Comparison of ENCODE assay signal across 1 cellular context in the genomic region with DNA sequence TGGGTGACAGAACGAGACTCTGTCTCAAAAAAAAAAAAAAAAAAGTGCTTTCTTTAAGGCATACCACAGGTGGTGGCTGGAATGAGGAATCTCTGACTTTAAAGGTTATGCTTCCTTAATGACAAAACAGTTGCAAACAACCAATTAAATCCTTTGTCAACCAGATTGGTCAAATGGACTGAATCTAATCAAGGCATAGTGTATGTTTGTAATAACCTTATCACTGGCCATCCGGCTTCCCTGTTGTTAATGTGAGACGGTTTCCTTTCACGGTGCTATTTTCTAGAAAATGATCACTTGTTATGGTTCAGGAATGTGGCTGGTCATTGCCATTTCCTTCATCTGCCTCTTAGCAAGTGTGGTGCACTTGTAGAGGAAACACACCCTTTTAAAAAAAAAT.
TF ChIP-seq lines count a peak whose summit lies in the region.

No MANE protein-coding gene starts in this region.

TF ChIP-seq in K562, 482 proteins besides CTCF, POLR2A, EP300 and RAD21 (continued from another document):
- TF ChIP-seq CC2D1A (IDR thresholded peaks at IDR 0.05) (peak; percentile 49; the same call in 1 of the 2 replicates), NFIC (IDR thresholded peaks at IDR 0.05) (0 out of 2 replicates have a peak, but pooled peaks have one; percentile 11), IFI16 (CRISPR knock-in tag; IDR thresholded peaks at IDR 0.05) (no peak), ZNF174 (CRISPR knock-in tag; IDR thresholded peaks at IDR 0.05) (no peak), CBX1 (IDR thresholded peaks at IDR 0.05; ENCODE audit: low read depth) (no peak), CBFA2T3 (IDR thresholded peaks at IDR 0.05) (peak; percentile 82), MAFK (IDR thresholded peaks at IDR 0.05; ENCODE audit: low read length) (no peak), TEAD2 (tag; IDR thresholded peaks at IDR 0.05) (peak; percentile 63), SMARCA4 (IDR thresholded peaks at IDR 0.05) (peak; percentile 49; the same call in 1 of the 2 replicates), TAL1 (IDR thresholded peaks at IDR 0.05) (peak; percentile 62; the same call in 1 of the 2 replicates), TCF3 (CRISPR knock-in tag; IDR thresholded peaks at IDR 0.05) (peak; percentile 67; the same call in 1 of the 2 replicates), NFE2 (IDR thresholded peaks at IDR 0.05; ENCODE audit: low read depth) (0 out of 2 replicates have a peak, but pooled peaks have one; percentile 32), ETV1 (tag; conservative IDR thresholded peaks at IDR 0.05; ENCODE audit: low read depth) (peak; percentile 47; the same call in 1 of the 2 replicates), GTF2A2 (tag; IDR thresholded peaks at IDR 0.05) (no peak), RB1 (IDR thresholded peaks at IDR 0.05; ENCODE audit: low read depth) (no peak), CBFA2T2 (conservative IDR thresholded peaks at IDR 0.05) (peak; percentile 61), SMAD4 (CRISPR knock-in tag; conservative IDR thresholded peaks at IDR 0.05) (0 out of 2 replicates have a peak, but pooled peaks have one; percentile 46), HDAC1 (IDR thresholded peaks at IDR 0.05) (peak in 1 of 2 experiments; percentile 39; a peak in 1 of 4 replicates), RNF2 (IDR thresholded peaks at IDR 0.05) (no peak), ARID1B (IDR thresholded peaks at IDR 0.05) (peak; percentile 70), KDM1A (IDR thresholded peaks at IDR 0.05) (peak; percentile 69 to 74; a peak in 3 of 4 replicates), TEAD4 (IDR thresholded peaks at IDR 0.05; ENCODE audit: low read length) (peak; percentile 77), TEAD4 (CRISPR knock-in tag; IDR thresholded peaks at IDR 0.05; ENCODE audit: borderline replicate concordance) (no peak), AFF1 (IDR thresholded peaks at IDR 0.05; ENCODE audit: low read depth in 1 of 2, partially characterized antibody in 2 of 2) (no peak), FOXP1 (CRISPR knock-in tag; IDR thresholded peaks at IDR 0.05) (no peak), SREBF2 (CRISPR knock-in tag; IDR thresholded peaks at IDR 0.05) (no peak), HMBOX1 (IDR thresholded peaks at IDR 0.05) (peak; percentile 36; the same call in 1 of the 2 replicates), DPF2 (IDR thresholded peaks at IDR 0.05) (peak; percentile 20; the same call in 1 of the 2 replicates)
- TF ChIP-seq, protein P1, sequence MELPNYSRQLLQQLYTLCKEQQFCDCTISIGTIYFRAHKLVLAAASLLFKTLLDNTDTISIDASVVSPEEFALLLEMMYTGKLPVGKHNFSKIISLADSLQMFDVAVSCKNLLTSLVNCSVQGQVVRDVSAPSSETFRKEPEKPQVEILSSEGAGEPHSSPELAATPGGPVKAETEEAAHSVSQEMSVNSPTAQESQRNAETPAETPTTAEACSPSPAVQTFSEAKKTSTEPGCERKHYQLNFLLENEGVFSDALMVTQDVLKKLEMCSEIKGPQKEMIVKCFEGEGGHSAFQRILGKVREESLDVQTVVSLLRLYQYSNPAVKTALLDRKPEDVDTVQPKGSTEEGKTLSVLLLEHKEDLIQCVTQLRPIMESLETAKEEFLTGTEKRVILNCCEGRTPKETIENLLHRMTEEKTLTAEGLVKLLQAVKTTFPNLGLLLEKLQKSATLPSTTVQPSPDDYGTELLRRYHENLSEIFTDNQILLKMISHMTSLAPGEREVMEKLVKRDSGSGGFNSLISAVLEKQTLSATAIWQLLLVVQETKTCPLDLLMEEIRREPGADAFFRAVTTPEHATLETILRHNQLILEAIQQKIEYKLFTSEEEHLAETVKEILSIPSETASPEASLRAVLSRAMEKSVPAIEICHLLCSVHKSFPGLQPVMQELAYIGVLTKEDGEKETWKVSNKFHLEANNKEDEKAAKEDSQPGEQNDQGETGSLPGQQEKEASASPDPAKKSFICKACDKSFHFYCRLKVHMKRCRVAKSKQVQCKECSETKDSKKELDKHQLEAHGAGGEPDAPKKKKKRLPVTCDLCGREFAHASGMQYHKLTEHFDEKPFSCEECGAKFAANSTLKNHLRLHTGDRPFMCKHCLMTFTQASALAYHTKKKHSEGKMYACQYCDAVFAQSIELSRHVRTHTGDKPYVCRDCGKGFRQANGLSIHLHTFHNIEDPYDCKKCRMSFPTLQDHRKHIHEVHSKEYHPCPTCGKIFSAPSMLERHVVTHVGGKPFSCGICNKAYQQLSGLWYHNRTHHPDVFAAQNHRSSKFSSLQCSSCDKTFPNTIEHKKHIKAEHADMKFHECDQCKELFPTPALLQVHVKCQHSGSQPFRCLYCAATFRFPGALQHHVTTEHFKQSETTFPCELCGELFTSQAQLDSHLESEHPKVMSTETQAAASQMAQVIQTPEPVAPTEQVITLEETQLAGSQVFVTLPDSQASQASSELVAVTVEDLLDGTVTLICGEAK (IDR thresholded peaks at IDR 0.05) = no peak
- TF ChIP-seq, protein P1 (CRISPR knock-in tag; IDR thresholded peaks at IDR 0.05) = no peak
- TF ChIP-seq, protein P2, sequence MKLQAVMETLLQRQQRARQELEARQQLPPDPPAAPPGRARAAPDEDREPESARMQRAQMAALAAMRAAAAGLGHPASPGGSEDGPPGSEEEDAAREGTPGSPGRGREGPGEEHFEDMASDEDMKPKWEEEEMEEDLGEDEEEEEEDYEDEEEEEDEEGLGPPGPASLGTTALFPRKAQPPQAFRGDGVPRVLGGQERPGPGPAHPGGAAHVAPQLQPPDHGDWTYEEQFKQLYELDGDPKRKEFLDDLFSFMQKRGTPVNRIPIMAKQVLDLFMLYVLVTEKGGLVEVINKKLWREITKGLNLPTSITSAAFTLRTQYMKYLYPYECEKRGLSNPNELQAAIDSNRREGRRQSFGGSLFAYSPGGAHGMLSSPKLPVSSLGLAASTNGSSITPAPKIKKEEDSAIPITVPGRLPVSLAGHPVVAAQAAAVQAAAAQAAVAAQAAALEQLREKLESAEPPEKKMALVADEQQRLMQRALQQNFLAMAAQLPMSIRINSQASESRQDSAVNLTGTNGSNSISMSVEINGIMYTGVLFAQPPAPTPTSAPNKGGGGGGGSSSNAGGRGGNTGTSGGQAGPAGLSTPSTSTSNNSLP (IDR thresholded peaks at IDR 0.05; ENCODE audit: borderline replicate concordance, low read depth, low read length) = 0 out of 2 replicates have a peak, but pooled peaks have one; percentile 50
